19 cellular contexts compared by ENCODE assay signal in the genomic region with DNA sequence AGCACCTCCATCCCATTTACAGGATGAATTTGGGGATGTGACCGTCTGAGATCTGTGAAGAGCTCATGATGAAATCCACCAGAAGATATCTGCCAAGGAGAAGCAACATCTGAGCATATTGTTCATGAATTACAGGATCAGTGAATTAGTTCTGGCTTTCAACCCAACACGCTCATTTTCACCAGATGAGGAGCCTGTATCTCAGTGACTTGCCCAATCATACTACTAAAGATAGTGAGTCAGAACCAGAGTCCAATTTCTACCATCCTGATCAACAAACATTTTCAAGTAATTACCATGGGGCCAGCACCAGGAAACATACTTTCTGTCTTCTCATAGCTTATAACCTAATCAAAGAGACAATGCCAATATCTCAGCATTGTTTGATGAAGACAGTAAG.
A peak's percentile ranks its signal among the peaks of the same experiment; 100 is the strongest.
DNase-seq lines count a peak whose midpoint lies in the region; ATAC-seq and TF ChIP-seq lines count a peak whose summit lies in the region.
"Had no signal": no experiment of that assay in that cellular context is flagged by ENCODE, and none has a peak within 500 bp of the region (broad histone marks: within the 10 kb centered on the region; RNA-seq: fewer than 3 reads in every experiment).

No MANE protein-coding gene starts in this region.

- H3K36me3 Mint-ChIP-seq in activated CD8-positive, alpha-beta T cell treated with anti-CD3 and anti-CD28 coated beads for 36 hours (ENCODE audit: low read depth), result peaks cover 2% of the 10 kb centered on the region
- H3K36me3 Mint-ChIP-seq in activated CD8-positive, alpha-beta T cell treated with anti-CD3 and anti-CD28 coated beads, Interleukin-2, amount 10 ng/mL, durations not matched to agents 7 days and 5 days (ENCODE audit: low read depth), result peaks cover 28% of the 10 kb centered on the region
- H3K36me3 Mint-ChIP-seq in activated T-helper 17 cell treated with anti-CD3 and anti-CD28 coated beads, Interleukin-2, amount 50 U/mL, for 72 hours (ENCODE audit: low read depth), result no peaks in the 10 kb centered on the region

- no peak for DNase-seq in activated CD8-positive, alpha-beta T cell treated with anti-CD3 and anti-CD28 coated beads for 36 hours
- no peak for DNase-seq in activated CD8-positive, alpha-beta T cell treated with anti-CD3 and anti-CD28 coated beads, Interleukin-2, amount 10 ng/mL, durations not matched to agents 7 days and 5 days
- DNase-seq in AG08395 (ENCODE audit: low spot score), result peak; percentile 36
- DNase-seq in fibroblast of peridontal ligament (ENCODE audit: extremely low read depth), result peak; percentile 37
- DNase-seq in D341Med (ENCODE audit: low spot score), result no peak
- no peak for DNase-seq in left colon
- DNase-seq: DMS53, GDM1, H9, HFFc6, Karpas-422, NCI-H1694 treated with DMSO at 0.1 percent for 48 hours, NCI-H446, NCI-H526, OCI-M1 had no signal

- CTCF ChIA-PET in activated CD8-positive, alpha-beta T cell treated with anti-CD3 and anti-CD28 coated beads for 36 hours (lab: Charles Lee), result interaction anchor here (0.6 kb wide), 1 partner anchor 99 kb away, joined by 3 read pairs; no protein-coding TSS in a partner anchor
- CTCF ChIA-PET in activated CD8-positive, alpha-beta T cell treated with anti-CD3 and anti-CD28 coated beads, Interleukin-2, amount 10 ng/mL, durations not matched to agents 7 days and 5 days (lab: Charles Lee), result no interaction called here

- peaks cover 5% of the 10 kb centered on the region for H3K9me3 Mint-ChIP-seq in activated CD8-positive, alpha-beta T cell treated with anti-CD3 and anti-CD28 coated beads for 36 hours
- H3K9me3 Mint-ChIP-seq in activated CD8-positive, alpha-beta T cell treated with anti-CD3 and anti-CD28 coated beads, Interleukin-2, amount 10 ng/mL, durations not matched to agents 7 days and 5 days (ENCODE audit: insufficient read depth), result peaks cover 4% of the 10 kb centered on the region
- peaks cover 8% of the 10 kb centered on the region for H3K9me3 Mint-ChIP-seq in activated T-helper 17 cell treated with anti-CD3 and anti-CD28 coated beads, Interleukin-2, amount 50 U/mL, for 72 hours
- H3K9me3 Mint-ChIP-seq: HFFc6 had no signal

- no peak overlapping the region for H3K27ac Mint-ChIP-seq in activated CD8-positive, alpha-beta T cell treated with anti-CD3 and anti-CD28 coated beads for 36 hours
- no peak overlapping the region for H3K27ac Mint-ChIP-seq in activated CD8-positive, alpha-beta T cell treated with anti-CD3 and anti-CD28 coated beads, Interleukin-2, amount 10 ng/mL, durations not matched to agents 7 days and 5 days
- H3K27ac Mint-ChIP-seq in activated T-helper 17 cell treated with anti-CD3 and anti-CD28 coated beads, Interleukin-2, amount 50 U/mL, for 72 hours, result peak overlapping the region; percentile 16
- H3K27ac Mint-ChIP-seq: B cell, H9, HFFc6 had no signal

- H3K27me3 Mint-ChIP-seq in activated CD8-positive, alpha-beta T cell treated with anti-CD3 and anti-CD28 coated beads for 36 hours, result no peaks in the 10 kb centered on the region
- H3K27me3 Mint-ChIP-seq in activated CD8-positive, alpha-beta T cell treated with anti-CD3 and anti-CD28 coated beads, Interleukin-2, amount 10 ng/mL, durations not matched to agents 7 days and 5 days (ENCODE audit: low read depth), result no peaks in the 10 kb centered on the region
- no peaks in the 10 kb centered on the region for H3K27me3 Mint-ChIP-seq in activated T-helper 17 cell treated with anti-CD3 and anti-CD28 coated beads, Interleukin-2, amount 50 U/mL, for 72 hours
- H3K27me3 Mint-ChIP-seq: B cell had no signal

- H3K4me3 Mint-ChIP-seq in activated CD8-positive, alpha-beta T cell treated with anti-CD3 and anti-CD28 coated beads for 36 hours, result no peak overlapping the region
- no peak overlapping the region for H3K4me3 Mint-ChIP-seq in activated CD8-positive, alpha-beta T cell treated with anti-CD3 and anti-CD28 coated beads, Interleukin-2, amount 10 ng/mL, durations not matched to agents 7 days and 5 days
- H3K4me3 Mint-ChIP-seq in activated T-helper 17 cell treated with anti-CD3 and anti-CD28 coated beads, Interleukin-2, amount 50 U/mL, for 72 hours, result no peak overlapping the region
- H3K4me3 Mint-ChIP-seq: B cell, CD14-positive monocyte, H9, HFFc6 had no signal

- intact Hi-C loops in activated CD8-positive, alpha-beta T cell treated with anti-CD3 and anti-CD28 coated beads for 36 hours (cut with micrococcal nuclease), result no loop called here
- intact Hi-C loops in left colon (cut with DNase I, micrococcal nuclease), result no loop called here

- POLR2A ChIA-PET in activated CD8-positive, alpha-beta T cell treated with anti-CD3 and anti-CD28 coated beads for 36 hours (lab: Charles Lee), result interaction anchor here (1.0 kb wide), 1 partner anchor 117 kb away, joined by 3 read pairs; the partner anchor contains the start of gene ZDHHC14
- POLR2A ChIA-PET in activated CD8-positive, alpha-beta T cell treated with anti-CD3 and anti-CD28 coated beads, Interleukin-2, amount 10 ng/mL, durations not matched to agents 7 days and 5 days (lab: Charles Lee), result interaction anchor here (0.6 to 0.7 kb wide), 2 partner anchors 27 to 441 kb away, joined by 3 to 4 read pairs; no protein-coding TSS in a partner anchor

- no peak for TF ChIP-seq CTCF in activated CD8-positive, alpha-beta T cell treated with anti-CD3 and anti-CD28 coated beads for 36 hours (IDR thresholded peaks at IDR 0.05)

- ATAC-seq in activated CD8-positive, alpha-beta T cell treated with anti-CD3 and anti-CD28 coated beads for 36 hours, result peak; percentile 45
- ATAC-seq in activated CD8-positive, alpha-beta T cell treated with anti-CD3 and anti-CD28 coated beads, Interleukin-2, amount 10 ng/mL, durations not matched to agents 7 days and 5 days, result no peak
- ATAC-seq in activated T-helper 17 cell treated with anti-CD3 and anti-CD28 coated beads, Interleukin-2, amount 50 U/mL, for 72 hours (replicated peaks), result peak; percentile 58
- no peak for ATAC-seq in HG03039 (IDR thresholded peaks at IDR 0.05; ENCODE audit: unreplicated experiment)
- no peak for ATAC-seq in left colon

- peaks cover 31% of the 10 kb centered on the region for H3K4me1 Mint-ChIP-seq in activated CD8-positive, alpha-beta T cell treated with anti-CD3 and anti-CD28 coated beads for 36 hours (ENCODE audit: low read depth)
- peaks cover 41% of the 10 kb centered on the region for H3K4me1 Mint-ChIP-seq in activated CD8-positive, alpha-beta T cell treated with anti-CD3 and anti-CD28 coated beads, Interleukin-2, amount 10 ng/mL, durations not matched to agents 7 days and 5 days (ENCODE audit: low read depth)
- H3K4me1 Mint-ChIP-seq in activated T-helper 17 cell treated with anti-CD3 and anti-CD28 coated beads, Interleukin-2, amount 50 U/mL, for 72 hours, result peaks cover 21% of the 10 kb centered on the region
- H3K4me1 Mint-ChIP-seq: CD14-positive monocyte had no signal

Comparison
In these comparisons a context has a peak if more than half of its experiments do, and no peak if none do; other contexts are left out.
1. ATAC-seq: peak in activated CD8-positive, alpha-beta T cell treated with anti-CD3 and anti-CD28 coated beads for 36 hours (single experiment) and activated T-helper 17 cell treated with anti-CD3 and anti-CD28 coated beads, Interleukin-2, amount 50 U/mL, for 72 hours (single experiment); none in activated CD8-positive, alpha-beta T cell treated with anti-CD3 and anti-CD28 coated beads, Interleukin-2, amount 10 ng/mL, durations not matched to agents 7 days and 5 days (single experiment), HG03039 (single experiment) and left colon (single experiment).
2. DNase-seq: peak in AG08395 (single experiment) and fibroblast of peridontal ligament (single experiment); none in activated CD8-positive, alpha-beta T cell treated with anti-CD3 and anti-CD28 coated beads for 36 hours (single experiment), activated CD8-positive, alpha-beta T cell treated with anti-CD3 and anti-CD28 coated beads, Interleukin-2, amount 10 ng/mL, durations not matched to agents 7 days and 5 days (single experiment), D341Med (single experiment) and left colon (0 of 2).